ENCODE assay signal across 25 cellular contexts in the genomic region with DNA sequence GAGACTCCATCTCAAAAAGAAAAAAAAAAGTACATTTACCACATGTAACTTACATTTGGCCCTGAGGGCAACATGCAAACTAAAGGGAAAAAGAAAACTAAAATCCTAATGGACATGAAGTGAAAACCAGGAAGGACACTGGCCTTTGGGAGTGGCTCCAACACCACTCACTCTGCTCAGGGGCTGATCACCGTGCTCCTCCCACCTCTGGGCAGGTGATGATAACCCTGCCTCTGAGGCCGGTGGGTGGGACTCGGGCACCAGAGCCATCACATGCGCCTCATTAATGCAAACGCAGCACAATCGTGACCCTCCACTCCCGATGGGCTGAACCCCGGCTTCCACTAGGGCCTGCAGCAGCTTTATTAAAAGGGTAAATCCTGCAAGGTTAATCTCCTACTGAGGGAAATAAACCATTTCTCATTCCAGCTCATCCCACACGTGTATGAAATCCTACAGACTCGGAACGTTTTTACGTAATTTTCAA.
"Had no signal": no experiment of that assay in that cellular context is flagged by ENCODE, and none has a peak within 500 bp of the region (broad histone marks: within the 10 kb centered on the region; RNA-seq: fewer than 3 reads in every experiment).

No MANE protein-coding gene starts in this region.

- H3K27me3 ChIP-seq: MG63 had no signal

- H3K9me3 Mint-ChIP-seq: activated CD8-positive, alpha-beta T cell treated with anti-CD3 and anti-CD28 coated beads for 36 hours; activated naive CD4-positive, alpha-beta T cell treated with anti-CD3 and anti-CD28 coated beads, Interleukin-2, amount 10 ng/mL, durations not matched to agents 7 days and 5 days; activated naive CD8-positive, alpha-beta T cell treated with anti-CD3 and anti-CD28 coated beads, Interleukin-2, amount 10 ng/mL, durations not matched to agents 7 days and 5 days; activated T-cell treated with anti-CD3 and anti-CD28 coated beads, Interleukin-2, amount 50 U/mL, for 72 hours; activated T-helper 2 cell treated with anti-CD3 and anti-CD28 coated beads, Interferon-gamma antibody, Interleukin-2, Interleukin-4, amounts not matched to agents 10 μg/mL and 5 μg/mL and 100 μg/mL, durations not matched to agents 14 hours and 24 hours and 36 hours had no signal

- H3K27me3 Mint-ChIP-seq: activated CD8-positive, alpha-beta T cell treated with anti-CD3 and anti-CD28 coated beads for 36 hours; activated naive CD8-positive, alpha-beta T cell treated with anti-CD3 and anti-CD28 coated beads, Interleukin-2, amount 10 ng/mL, durations not matched to agents 7 days and 5 days had no signal

- H3K4me3 ChIP-seq: MG63, PC-9, SK-N-MC had no signal

- H3K4me3 Mint-ChIP-seq: activated CD8-positive, alpha-beta T cell treated with anti-CD3 and anti-CD28 coated beads for 36 hours; activated naive CD4-positive, alpha-beta T cell treated with anti-CD3 and anti-CD28 coated beads, Interleukin-2, amount 10 ng/mL, durations not matched to agents 7 days and 5 days; activated T-cell treated with anti-CD3 and anti-CD28 coated beads, Interleukin-2, amount 50 U/mL, for 72 hours had no signal

- H3K27ac ChIP-seq: PC-9, SK-N-MC, VCaP had no signal

- H3K27ac Mint-ChIP-seq: activated naive CD4-positive, alpha-beta T cell treated with anti-CD3 and anti-CD28 coated beads, Interleukin-2, amount 10 ng/mL, durations not matched to agents 7 days and 5 days; activated T-cell treated with anti-CD3 and anti-CD28 coated beads, Interleukin-2, amount 50 U/mL, for 72 hours; activated T-helper 2 cell treated with anti-CD3 and anti-CD28 coated beads, Interferon-gamma antibody, Interleukin-2, Interleukin-4, amounts not matched to agents 10 μg/mL and 5 μg/mL and 100 μg/mL, durations not matched to agents 14 hours and 24 hours and 36 hours had no signal

- DNase-seq: activated CD4-positive, alpha-beta T cell treated with anti-CD3 and anti-CD28 coated beads, Interleukin-2, amount 50 U/mL, for 1 hour; activated CD4-positive, CD25-positive, alpha-beta regulatory T cell; activated CD8-positive, alpha-beta memory T cell treated with anti-CD3 and anti-CD28 coated beads, Interleukin-2, amount 50 U/mL, for 4 hours; activated CD8-positive, alpha-beta T cell treated with anti-CD3 and anti-CD28 coated beads for 36 hours; activated gamma-delta T cell treated with Interleukin-2 at 50 U/mL for 16 hours; activated naive CD4-positive, alpha-beta T cell treated with anti-CD3 and anti-CD28 coated beads, Interleukin-2, amount 10 ng/mL, durations not matched to agents 7 days and 5 days; activated naive CD8-positive, alpha-beta T cell treated with anti-CD3 and anti-CD28 coated beads, Interleukin-2, amount 10 ng/mL, durations not matched to agents 7 days and 5 days; activated T-cell treated with anti-CD3 and anti-CD28 coated beads, Interleukin-2, amount 50 U/mL, for 72 hours; aorta; central memory CD4-positive, alpha-beta T cell; KG1; MG63; MV-4-11; NCI-H1092 treated with DMSO at 0.1 percent for 48 hours; NCI-H1417 treated with DMSO at 0.1 percent for 48 hours; NCI-H1694; NCI-H2029 treated with DMSO at 0.1 percent for 48 hours; NCI-H446; NCI-H524; PC-9; T-helper 1 cell had no signal

- H3K9me3 ChIP-seq: MG63 had no signal

- ATAC-seq: activated CD8-positive, alpha-beta T cell treated with anti-CD3 and anti-CD28 coated beads for 36 hours; activated T-cell treated with anti-CD3 and anti-CD28 coated beads, Interleukin-2, amount 50 U/mL, for 72 hours; Right ventricle myocardium inferior had no signal
